In the genomic region with DNA sequence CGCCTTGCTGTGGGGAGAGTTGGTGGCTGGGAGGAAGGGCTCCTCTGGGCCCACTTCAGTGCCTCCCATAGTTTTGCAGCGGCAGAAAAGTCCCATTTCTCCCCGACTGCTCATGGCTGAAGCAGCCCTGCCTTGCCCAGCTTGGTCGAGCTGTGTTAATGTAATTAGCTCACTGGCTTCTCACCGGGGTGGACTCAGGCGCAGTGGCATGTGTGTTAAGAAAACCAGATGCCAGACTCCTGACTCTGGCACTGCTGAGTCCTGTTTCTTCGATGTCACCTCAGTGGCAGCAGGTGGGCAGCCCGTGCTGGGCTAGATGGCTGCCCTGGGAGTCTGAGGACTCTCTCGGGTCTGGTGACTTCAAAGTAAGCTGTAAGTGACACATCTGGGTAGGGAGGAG, we compare ENCODE assay signal across 14 cellular contexts. TPM values are rescaled to one million over a fixed set of nuclear protein-coding genes. Genes with fewer than 3 reads are reported as not detected.
A peak's percentile ranks its signal among the peaks of the same experiment; 100 is the strongest.
DNase-seq lines count a peak whose midpoint lies in the region; ATAC-seq and TF ChIP-seq lines count a peak whose summit lies in the region.
"Had no signal": no experiment of that assay in that cellular context is flagged by ENCODE, and none has a peak within 500 bp of the region (broad histone marks: within the 10 kb centered on the region; RNA-seq: fewer than 3 reads in every experiment).

No MANE protein-coding gene starts in this region.

- peak overlapping the region; percentile 22 for H3K27ac Mint-ChIP-seq in activated T-helper 17 cell treated with anti-CD3 and anti-CD28 coated beads, Interleukin-2, amount 50 U/mL, for 72 hours
- no peak overlapping the region for H3K27ac Mint-ChIP-seq in HFFc6

- H2AK5ac ChIP-seq in trophoblast cell (ENCODE audit: low read length), result no peak overlapping the region

- no peak overlapping the region for H2BK12ac ChIP-seq in trophoblast cell (ENCODE audit: low read length)

- no peak overlapping the region for H2AFZ ChIP-seq in trophoblast cell (ENCODE audit: insufficient read depth, low read length, poor library complexity)

- no peak overlapping the region for H2BK120ac ChIP-seq in trophoblast cell (ENCODE audit: insufficient read depth, low read length, poor library complexity)

- WGBS in trophoblast cell (ENCODE audit: extremely low coverage, insufficient coverage, insufficient read length), result no CpG with 5 or more reads among the region's 9 CpGs

- H2BK5ac ChIP-seq in trophoblast cell (ENCODE audit: low read depth, low read length, poor library complexity), result no peak overlapping the region

- H3K36me3 Mint-ChIP-seq in activated T-helper 17 cell treated with anti-CD3 and anti-CD28 coated beads, Interleukin-2, amount 50 U/mL, for 72 hours (ENCODE audit: low read depth), result peaks cover 7% of the 10 kb centered on the region
- peaks cover 11% of the 10 kb centered on the region; the same call in 1 of the 2 replicates for H3K36me3 Mint-ChIP-seq in HFFc6 (ENCODE audit: low read depth)

- H3K27ac ChIP-seq in KOPT-K1 (ENCODE audit: low read depth, low read length, poor library complexity, severe bottlenecking), result peak overlapping the region; percentile 99
- no peak overlapping the region for H3K27ac ChIP-seq in trophoblast cell (ENCODE audit: low read depth, low read length)

- no peak overlapping the region for H4K8ac ChIP-seq in trophoblast cell (ENCODE audit: low read depth, low read length)

- peaks cover 16 to 17% of the 10 kb centered on the region in 2 experiments for H3K4me1 ChIP-seq in trophoblast cell (ENCODE audit: control insufficient read depth in 1 of 2, insufficient read depth in 2 of 2, low read length in 2 of 2)

- H4K12ac ChIP-seq in trophoblast cell (ENCODE audit: low read depth, low read length), result no peak overlapping the region

- peaks cover 52% of the 10 kb centered on the region for H3K4me1 Mint-ChIP-seq in activated T-helper 17 cell treated with anti-CD3 and anti-CD28 coated beads, Interleukin-2, amount 50 U/mL, for 72 hours
- peaks cover 15% of the 10 kb centered on the region for H3K4me1 Mint-ChIP-seq in HFFc6 (ENCODE audit: low read depth)

- H3K9ac ChIP-seq in trophoblast cell (ENCODE audit: low read length), result no peak overlapping the region

- no peak overlapping the region for H4K91ac ChIP-seq in trophoblast cell (ENCODE audit: low read depth, low read length)

- no peaks in the 10 kb centered on the region for H3K79me2 ChIP-seq in trophoblast cell (ENCODE audit: control insufficient read depth, insufficient read depth, low read length, poor library complexity)

- TF ChIP-seq CTCF in HFFc6 (IDR thresholded peaks at IDR 0.05), result no peak

- peaks cover 3% of the 10 kb centered on the region for H3K9me3 Mint-ChIP-seq in activated T-helper 17 cell treated with anti-CD3 and anti-CD28 coated beads, Interleukin-2, amount 50 U/mL, for 72 hours
- H3K9me3 Mint-ChIP-seq in HFFc6, result peaks cover 14% of the 10 kb centered on the region

- no peak overlapping the region for H3K4me2 ChIP-seq in trophoblast cell (ENCODE audit: low read length)

- peak overlapping the region; percentile 42 for H3K18ac ChIP-seq in trophoblast cell (ENCODE audit: low read length)

- no peak for ATAC-seq in activated T-helper 17 cell treated with anti-CD3 and anti-CD28 coated beads, Interleukin-2, amount 50 U/mL, for 72 hours (replicated peaks)

- no peaks in the 10 kb centered on the region for H3K27me3 Mint-ChIP-seq in activated T-helper 17 cell treated with anti-CD3 and anti-CD28 coated beads, Interleukin-2, amount 50 U/mL, for 72 hours
- peaks cover 7% of the 10 kb centered on the region for H3K27me3 Mint-ChIP-seq in HFFc6 (ENCODE audit: insufficient read depth)

- peak; percentile 23 for DNase-seq in NCI-H82 (lab: John Stamatoyannopoulos, UW)
- no peak for DNase-seq in NCI-H82 treated with DMSO at 0.1 percent for 48 hours (lab: John Stamatoyannopoulos, UW; ENCODE audit: unreplicated experiment)
- no peak for DNase-seq in trophoblast cell
- DNase-seq in DMS79 (lab: John Stamatoyannopoulos, UW), result no peak
- no peak for DNase-seq in activated T-cell treated with anti-CD3 and anti-CD28 coated beads, Interleukin-2, amount 50 U/mL, for 1 hour
- no peak for DNase-seq in HFFc6
- DNase-seq: 8988T, C1 segment of cervical spinal cord, KBM-7, NCI-H146, NCI-H510A treated with DMSO at 0.1 percent for 48 hours, Right ventricle myocardium superior had no signal

- no peaks in the 10 kb centered on the region for H3K27me3 ChIP-seq in trophoblast cell (ENCODE audit: insufficient read depth, low read length)

- H3K79me1 ChIP-seq in trophoblast cell (ENCODE audit: low read length), result no peaks in the 10 kb centered on the region

- H3K9me3 ChIP-seq in KOPT-K1 (ENCODE audit: insufficient read depth, low read length, poor library complexity, severe bottlenecking) (peaks cover 9% of the 10 kb centered on the region), trophoblast cell (ENCODE audit: insufficient read depth, low read depth, low read length) (no peaks in the 10 kb centered on the region)

- H3K4ac ChIP-seq in trophoblast cell (ENCODE audit: low read depth, low read length), result no peak overlapping the region

- H3K23ac ChIP-seq in trophoblast cell (ENCODE audit: low read length), result peak overlapping the region; percentile 21

- H3K4me3 ChIP-seq in trophoblast cell (ENCODE audit: low read depth, low read length), result no peak overlapping the region

- H3K4me3 Mint-ChIP-seq in activated T-helper 17 cell treated with anti-CD3 and anti-CD28 coated beads, Interleukin-2, amount 50 U/mL, for 72 hours, result no peak overlapping the region
- H3K4me3 Mint-ChIP-seq in HFFc6, result no peak overlapping the region

- H3K36me3 ChIP-seq in KOPT-K1 (ENCODE audit: insufficient read depth, low read length) (peaks cover 92% of the 10 kb centered on the region), trophoblast cell (ENCODE audit: control insufficient read depth in 1 of 2, insufficient read depth in 2 of 2, low read length in 2 of 2) (peaks cover 0 to 2% of the 10 kb centered on the region in 2 experiments)

- H3K14ac ChIP-seq in trophoblast cell (ENCODE audit: low read length), result no peak overlapping the region

RNA-seq across cellular contexts. Expression of a gene that starts 47.4 kb away (rescaled TPM):
- 10 to 100 TPM; 36.2 to 61.7 TPM for total RNA-seq in activated T-helper 17 cell treated with anti-CD3 and anti-CD28 coated beads, Interleukin-2, amount 50 U/mL, for 72 hours
- 22.6 and 22.9 TPM in 2 replicates for polyA plus RNA-seq in trophoblast cell (2013)
- 1 to 10 TPM; 2.4 to 4.3 (median 3.8) TPM for total RNA-seq in HFFc6 (2021; fragmentation: NEBNext Ultra II Directional; extraction: Animal tissue kit (Norgen Biotek cat#: 25700))

Comparison
In these comparisons a context has a peak if more than half of its experiments do, and no peak if none do; other contexts are left out.
1. RNA of a gene that starts 47.4 kb away (total RNA-seq): 36.2 to 61.7 TPM in activated T-helper 17 cell treated with anti-CD3 and anti-CD28 coated beads, Interleukin-2, amount 50 U/mL, for 72 hours; 2.4 to 4.3 TPM in HFFc6; every median in the first group is over 4 times any median in the second.